ENCODE assay signal across 10 cellular contexts in the genomic region with DNA sequence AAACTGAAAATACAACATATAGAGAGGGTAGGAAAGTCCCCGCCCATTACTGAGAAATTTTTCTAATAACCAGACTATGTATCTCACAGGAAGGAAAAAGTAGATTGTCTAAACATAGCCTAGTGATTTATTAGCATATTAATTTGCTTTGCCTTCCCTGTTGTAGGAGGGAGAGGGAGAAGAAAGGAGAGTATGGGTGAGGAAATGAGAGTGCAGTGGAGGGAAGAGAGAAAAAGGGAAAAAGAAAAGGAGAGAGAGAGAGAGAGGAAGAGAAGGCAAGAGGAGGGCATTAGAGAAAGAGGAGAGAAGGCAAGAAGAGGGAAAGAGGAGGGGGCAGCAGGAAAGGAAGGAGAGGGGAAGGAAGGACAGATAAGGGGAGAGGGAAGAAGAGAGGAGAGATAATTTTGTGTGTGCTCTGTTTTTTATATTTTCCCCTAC. TPM values are rescaled to one million over a fixed set of nuclear protein-coding genes. Genes with fewer than 3 reads are reported as not detected.
A peak's percentile ranks its signal among the peaks of the same experiment; 100 is the strongest.
DNase-seq lines count a peak whose midpoint lies in the region; ATAC-seq and TF ChIP-seq lines count a peak whose summit lies in the region.
"Had no signal": no experiment of that assay in that cellular context is flagged by ENCODE, and none has a peak within 500 bp of the region (broad histone marks: within the 10 kb centered on the region; RNA-seq: fewer than 3 reads in every experiment).

No MANE protein-coding gene starts in this region.

- H3K4me1 Mint-ChIP-seq in memory B cell, result peaks cover 27% of the 10 kb centered on the region
- H3K4me1 Mint-ChIP-seq: central memory CD8-positive, alpha-beta T cell had no signal

- peak overlapping the region; percentile 91 for H3K27ac Mint-ChIP-seq in memory B cell

- peak overlapping the region; percentile 99 for H3K27ac ChIP-seq in ACC112 (ENCODE audit: low read depth, low read length)

- H3K4me1 ChIP-seq in ACC112 (ENCODE audit: control insufficient read depth, insufficient read depth, low read length, unreplicated experiment), result peaks cover 51% of the 10 kb centered on the region

- H3K36me3 ChIP-seq in ACC112 (ENCODE audit: insufficient read depth, low read length), result no peaks in the 10 kb centered on the region

- peak overlapping the region; percentile 56 for H3K4me3 ChIP-seq in ACC112 (ENCODE audit: low read depth, low read length)

- POLR2A ChIA-PET in GM10248 (lab: Yijun Ruan, JAX), result no interaction called here

- H3K27me3 ChIP-seq in ACC112 (ENCODE audit: insufficient read depth, low read length), result no peaks in the 10 kb centered on the region

- H3K36me3 Mint-ChIP-seq in memory B cell, result no peaks in the 10 kb centered on the region

- H3K9me3 Mint-ChIP-seq in memory B cell, result no peaks in the 10 kb centered on the region
- H3K9me3 Mint-ChIP-seq: central memory CD8-positive, alpha-beta T cell had no signal

- DNase-seq in amniotic epithelial cell (ENCODE audit: low read depth) (peak; percentile 37), memory B cell (ENCODE audit: low spot score in 2 of 2) (no peak), NCI-H1417 (lab: John Stamatoyannopoulos, UW) (no peak), occipital lobe (lab: John Stamatoyannopoulos, UW) (no peak), GM10248 (ENCODE audit: extremely low spot score) (no peak), NCI-H774 (lab: John Stamatoyannopoulos, UW) (no peak)
- DNase-seq: NCI-H1694 treated with DMSO at 0.1 percent for 48 hours had no signal

- ATAC-seq in GM18909 (IDR thresholded peaks at IDR 0.05; ENCODE audit: poor library complexity, unreplicated experiment) (peak; percentile 21), memory B cell (ENCODE audit: low read depth) (no peak)

- peaks cover 7% of the 10 kb centered on the region for H3K79me2 ChIP-seq in ACC112 (ENCODE audit: control insufficient read depth, insufficient read depth, low read length, unreplicated experiment)

- no peak overlapping the region for H2AFZ ChIP-seq in ACC112 (ENCODE audit: low read length, unreplicated experiment)

- no peaks in the 10 kb centered on the region for H3K27me3 Mint-ChIP-seq in memory B cell
- H3K27me3 Mint-ChIP-seq: central memory CD8-positive, alpha-beta T cell had no signal

- H3K4me3 Mint-ChIP-seq in memory B cell, result peak overlapping the region; percentile 61
- H3K4me3 Mint-ChIP-seq: central memory CD8-positive, alpha-beta T cell had no signal

- CTCF ChIA-PET in GM10248 (lab: Yijun Ruan, JAX), result interaction anchor here (0.8 to 1.2 kb wide), 2 partner anchors 8 to 41 kb away, joined by 3 read pairs; no protein-coding TSS in a partner anchor

- TF ChIP-seq CTCF in GM10248 (IDR thresholded peaks at IDR 0.05; ENCODE audit: control extremely low read depth, extremely low read depth, low read depth, missing control alignments), result no peak

RNA-seq across cellular contexts. Expression of a gene that starts 3.6 kb away (rescaled TPM):
- total RNA-seq in occipital lobe, result 0.16 TPM
